In genomic region chr1:36911631-36912364, GRCh38 we compare ENCODE assay signal across 20 cellular contexts.
A peak's percentile ranks its signal among the peaks of the same experiment; 100 is the strongest.
DNase-seq lines count a peak whose midpoint lies in the region; ATAC-seq and TF ChIP-seq lines count a peak whose summit lies in the region.
"Had no signal": no experiment of that assay in that cellular context is flagged by ENCODE, and none has a peak within 500 bp of the region (broad histone marks: within the 10 kb centered on the region; RNA-seq: fewer than 3 reads in every experiment).

No MANE protein-coding gene starts in this region.

- no peaks in the 10 kb centered on the region for H3K9me3 ChIP-seq in OCI-LY3 (ENCODE audit: insufficient read depth, low read length)
- no peaks in the 10 kb centered on the region for H3K9me3 ChIP-seq in vagina
- H3K9me3 ChIP-seq in CD4-positive, alpha-beta T cell (ENCODE audit: control insufficient read depth, low read length): no peaks in the 10 kb centered on the region
- H3K9me3 ChIP-seq: SJSA1 had no signal

- DNase-seq in ecto neural progenitor cell (ENCODE audit: low spot score): peak; percentile 44
- no peak for DNase-seq in neural crest cell (ENCODE audit: low read depth, low spot score)
- DNase-seq in vagina (ENCODE audit: extremely low spot score in 2 of 2): peak; percentile 52 to 61
- no peak for DNase-seq in UCSD-AML1 (lab: John Stamatoyannopoulos, UW; ENCODE audit: unreplicated experiment)
- no peak for DNase-seq in CD4-positive, alpha-beta T cell
- DNase-seq in activated T-helper 2 cell treated with anti-CD3 and anti-CD28 coated beads, Interferon-gamma antibody, Interleukin-2, Interleukin-4, amounts not matched to agents 10 μg/mL and 5 μg/mL and 100 μg/mL, durations not matched to agents 14 hours and 24 hours and 36 hours (ENCODE audit: low spot score): no peak
- DNase-seq: CD4-positive, alpha-beta memory T cell; DMS153; GOT3; KG1; NCI-H1092 treated with DMSO at 0.1 percent for 48 hours; NCI-H1436 treated with DMSO at 0.1 percent for 48 hours; NCI-H2029; NCI-H226; NCI-H510A treated with DMSO at 0.1 percent for 48 hours; NCI-H82 had no signal

- intact Hi-C loops in vagina (cut with DNase I): no loop called here
- intact Hi-C loops in CD4-positive, alpha-beta T cell (cut with DNase I, micrococcal nuclease): no loop called here
- intact Hi-C loops in activated T-helper 2 cell treated with anti-CD3 and anti-CD28 coated beads, Interferon-gamma antibody, Interleukin-2, Interleukin-4, amounts not matched to agents 10 μg/mL and 5 μg/mL and 100 μg/mL, durations not matched to agents 14 hours and 24 hours and 36 hours (cut with micrococcal nuclease): no loop called here

- H4K20me1 ChIP-seq in OCI-LY3 (ENCODE audit: insufficient read depth, low read length): no peaks in the 10 kb centered on the region

- H3K9ac ChIP-seq in OCI-LY3 (ENCODE audit: low read length): peak overlapping the region; percentile 55; the same call in 1 of the 2 replicates

- 0 out of 2 replicates have a peak overlapping the region, but pooled peaks have one; percentile 4 for H2AFZ ChIP-seq in OCI-LY3 (ENCODE audit: low read depth, low read length)

- H3K36me3 Mint-ChIP-seq in neural crest cell (ENCODE audit: low read depth): no peaks in the 10 kb centered on the region
- H3K36me3 Mint-ChIP-seq in CD4-positive, alpha-beta T cell (ENCODE audit: low read depth): no peaks in the 10 kb centered on the region
- H3K36me3 Mint-ChIP-seq in activated T-helper 2 cell treated with anti-CD3 and anti-CD28 coated beads, Interferon-gamma antibody, Interleukin-2, Interleukin-4, amounts not matched to agents 10 μg/mL and 5 μg/mL and 100 μg/mL, durations not matched to agents 14 hours and 24 hours and 36 hours (ENCODE audit: low read depth): no peaks in the 10 kb centered on the region
- H3K36me3 Mint-ChIP-seq: CD4-positive, alpha-beta memory T cell had no signal

- no peak overlapping the region for H3K4me3 Mint-ChIP-seq in neural crest cell
- H3K4me3 Mint-ChIP-seq in CD4-positive, alpha-beta T cell: no peak overlapping the region
- H3K4me3 Mint-ChIP-seq in activated T-helper 2 cell treated with anti-CD3 and anti-CD28 coated beads, Interferon-gamma antibody, Interleukin-2, Interleukin-4, amounts not matched to agents 10 μg/mL and 5 μg/mL and 100 μg/mL, durations not matched to agents 14 hours and 24 hours and 36 hours (ENCODE audit: low read depth): no peak overlapping the region
- H3K4me3 Mint-ChIP-seq: CD4-positive, alpha-beta memory T cell had no signal

- peak overlapping the region; percentile 52 for H3K4me2 ChIP-seq in OCI-LY3 (ENCODE audit: low read length)

- peak overlapping the region; percentile 85 for H3K27ac Mint-ChIP-seq in neural crest cell (ENCODE audit: unreplicated experiment)
- H3K27ac Mint-ChIP-seq in CD4-positive, alpha-beta T cell: no peak overlapping the region
- H3K27ac Mint-ChIP-seq in activated T-helper 2 cell treated with anti-CD3 and anti-CD28 coated beads, Interferon-gamma antibody, Interleukin-2, Interleukin-4, amounts not matched to agents 10 μg/mL and 5 μg/mL and 100 μg/mL, durations not matched to agents 14 hours and 24 hours and 36 hours: no peak overlapping the region
- H3K27ac Mint-ChIP-seq: CD4-positive, alpha-beta memory T cell had no signal

- TF ChIP-seq CTCF in OCI-LY3 (IDR thresholded peaks at IDR 0.05; ENCODE audit: low read depth, low read length) (no peak), neural crest cell (conservative IDR thresholded peaks at IDR 0.05) (no peak), vagina (IDR thresholded peaks at IDR 0.05) (no peak)
- TF ChIP-seq CTCF in CD4-positive, alpha-beta T cell (IDR thresholded peaks at IDR 0.05): no peak

- H3K79me2 ChIP-seq in OCI-LY3 (ENCODE audit: low read length): no peaks in the 10 kb centered on the region

- H3K27me3 Mint-ChIP-seq in neural crest cell (ENCODE audit: low read depth): peaks cover 37% of the 10 kb centered on the region
- H3K27me3 Mint-ChIP-seq in CD4-positive, alpha-beta T cell: peaks cover 40% of the 10 kb centered on the region
- no peaks in the 10 kb centered on the region for H3K27me3 Mint-ChIP-seq in activated T-helper 2 cell treated with anti-CD3 and anti-CD28 coated beads, Interferon-gamma antibody, Interleukin-2, Interleukin-4, amounts not matched to agents 10 μg/mL and 5 μg/mL and 100 μg/mL, durations not matched to agents 14 hours and 24 hours and 36 hours (ENCODE audit: low read depth)

- H3K36me3 ChIP-seq in OCI-LY3 (replicated peaks; ENCODE audit: low read depth, low read length): no peaks in the 10 kb centered on the region
- H3K36me3 ChIP-seq in vagina: no peaks in the 10 kb centered on the region
- H3K36me3 ChIP-seq: SJSA1 had no signal

- H3K4me1 ChIP-seq in OCI-LY3 (ENCODE audit: low read length) (peaks cover 28% of the 10 kb centered on the region), vagina (no peaks in the 10 kb centered on the region)
- H3K4me1 ChIP-seq: SJSA1 had no signal

- POLR2A ChIA-PET in CD4-positive, alpha-beta T cell (lab: Charles Lee): no interaction called here

- ATAC-seq in CD4-positive, alpha-beta T cell (ENCODE audit: poor library complexity): no peak
- ATAC-seq: HCT116, Right ventricle myocardium inferior had no signal

- TF ChIP-seq POLR2A in vagina (IDR thresholded peaks at IDR 0.05): no peak

- H3K4me3 ChIP-seq in OCI-LY3 (ENCODE audit: low read length) (peak overlapping the region; percentile 35; the same call in 1 of the 2 replicates), vagina (no peak overlapping the region)
- H3K4me3 ChIP-seq: SJSA1 had no signal

- H3K4me1 Mint-ChIP-seq in neural crest cell: peaks cover 21% of the 10 kb centered on the region
- H3K4me1 Mint-ChIP-seq in CD4-positive, alpha-beta T cell (ENCODE audit: low read depth): no peaks in the 10 kb centered on the region
- H3K4me1 Mint-ChIP-seq in activated T-helper 2 cell treated with anti-CD3 and anti-CD28 coated beads, Interferon-gamma antibody, Interleukin-2, Interleukin-4, amounts not matched to agents 10 μg/mL and 5 μg/mL and 100 μg/mL, durations not matched to agents 14 hours and 24 hours and 36 hours (ENCODE audit: low read depth): no peaks in the 10 kb centered on the region
- H3K4me1 Mint-ChIP-seq: CD4-positive, alpha-beta memory T cell had no signal

- H3K27me3 ChIP-seq in OCI-LY3 (ENCODE audit: low read depth, low read length) (no peaks in the 10 kb centered on the region), vagina (no peaks in the 10 kb centered on the region)
- H3K27me3 ChIP-seq in CD4-positive, alpha-beta T cell (ENCODE audit: control insufficient read depth, insufficient read depth, low read length): no peaks in the 10 kb centered on the region
- H3K27me3 ChIP-seq: SJSA1 had no signal

- H3K27ac ChIP-seq in OCI-LY3 (ENCODE audit: low read length) (peak overlapping the region; percentile 76), vagina (no peak overlapping the region)
- no peak overlapping the region for H3K27ac ChIP-seq in CD4-positive, alpha-beta T cell (ENCODE audit: low read depth, low read length)
- H3K27ac ChIP-seq: SJSA1 had no signal

- CTCF ChIA-PET in CD4-positive, alpha-beta T cell (lab: Charles Lee): no interaction called here

- no peaks in the 10 kb centered on the region for H3K9me3 Mint-ChIP-seq in neural crest cell
- H3K9me3 Mint-ChIP-seq in CD4-positive, alpha-beta T cell: peaks cover 5% of the 10 kb centered on the region
- H3K9me3 Mint-ChIP-seq in activated T-helper 2 cell treated with anti-CD3 and anti-CD28 coated beads, Interferon-gamma antibody, Interleukin-2, Interleukin-4, amounts not matched to agents 10 μg/mL and 5 μg/mL and 100 μg/mL, durations not matched to agents 14 hours and 24 hours and 36 hours: no peaks in the 10 kb centered on the region

Comparison
In these comparisons a context has a peak if more than half of its experiments do, and no peak if none do; other contexts are left out.
1. DNase-seq: peak in ecto neural progenitor cell (single experiment) and vagina (2 of 2); none in neural crest cell (single experiment), UCSD-AML1 (single experiment), CD4-positive, alpha-beta T cell (0 of 10) and activated T-helper 2 cell treated with anti-CD3 and anti-CD28 coated beads, Interferon-gamma antibody, Interleukin-2, Interleukin-4, amounts not matched to agents 10 μg/mL and 5 μg/mL and 100 μg/mL, durations not matched to agents 14 hours and 24 hours and 36 hours (single experiment).